8 cellular contexts compared by ENCODE assay signal in the genomic region with DNA sequence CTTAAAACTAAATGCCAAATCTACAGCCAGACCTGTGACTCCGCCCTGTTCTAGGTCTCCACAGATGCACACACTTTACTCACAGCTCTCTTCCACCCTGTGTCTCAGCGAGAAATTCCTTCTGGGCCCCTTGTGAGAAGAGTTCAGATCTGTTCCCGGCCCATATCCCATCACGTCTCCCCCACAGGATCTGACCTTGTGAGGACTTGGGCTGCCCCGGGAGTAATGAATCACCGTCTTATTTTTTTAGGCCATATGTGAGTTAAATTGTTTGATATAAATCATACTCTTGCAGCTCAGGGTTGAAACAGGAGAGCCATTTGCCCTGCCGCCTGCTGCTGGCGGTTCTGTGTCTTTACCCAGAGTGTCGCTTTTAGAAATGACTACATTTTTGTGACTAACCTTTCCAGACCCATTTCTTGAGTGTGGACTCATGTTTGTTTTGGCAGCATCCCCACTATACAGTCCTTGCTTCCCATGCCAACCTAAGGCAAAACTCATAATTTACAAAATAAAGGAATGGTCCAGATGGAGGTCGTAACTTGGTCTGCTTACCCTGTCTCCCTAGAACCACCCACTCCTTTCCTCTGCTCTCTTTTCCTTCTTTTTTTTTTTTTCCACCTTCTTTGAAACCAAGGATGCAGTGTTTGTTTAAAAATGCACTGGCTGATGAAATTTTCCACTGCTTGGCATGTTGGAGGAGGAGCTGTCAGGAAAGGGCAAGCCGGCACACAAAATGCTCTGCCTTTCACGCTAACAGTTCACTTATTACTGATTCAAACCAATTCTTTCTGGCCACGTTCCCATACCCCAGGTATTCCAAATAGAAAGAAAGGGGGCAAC.
DNase-seq lines count a peak whose midpoint lies in the region; ATAC-seq and TF ChIP-seq lines count a peak whose summit lies in the region.

No MANE protein-coding gene starts in this region.

- H3K4me1 ChIP-seq in endodermal cell (ENCODE audit: control insufficient read depth, insufficient read depth, low read length) (no peaks in the 10 kb centered on the region), neuronal stem cell (ENCODE audit: control insufficient read depth in 2 of 2, insufficient read depth in 1 of 2, low read depth in 1 of 2, low read length in 2 of 2) (peaks cover 1 to 17% of the 10 kb centered on the region in 2 donors)

- no peak overlapping the region for H4K91ac ChIP-seq in neuronal stem cell (ENCODE audit: low read depth, low read length, poor library complexity)

- H2AFZ ChIP-seq in neuronal stem cell (ENCODE audit: low read length), result peak overlapping the region; percentile 46

- no peak overlapping the region for H3K23ac ChIP-seq in neuronal stem cell (ENCODE audit: low read depth, low read length, poor library complexity)

- H3K27ac Mint-ChIP-seq in endodermal cell (no peak overlapping the region), CD14-positive monocyte (no peak overlapping the region)

- H3K36me3 ChIP-seq in endodermal cell (ENCODE audit: control insufficient read depth, insufficient read depth, low read length) (no peaks in the 10 kb centered on the region), neuronal stem cell (replicated peaks in 1 of 2; ENCODE audit: control insufficient read depth in 2 of 2, insufficient read depth in 2 of 2, low read length in 2 of 2) (no peaks in the 10 kb centered on the region)

- 91 to 100% methylated on average over 3 to 13 of the region's 13 CpGs for WGBS in endodermal cell (ENCODE audit: insufficient coverage in 1 of 2, insufficient read length in 1 of 2), 2 experiments
- WGBS in neuronal stem cell (ENCODE audit: extremely low coverage in 2 of 2, insufficient read length in 2 of 2, insufficient replicate concordance in 1 of 2), 2 donors, result no CpG with 5 or more reads among the region's 13 CpGs

- H3K9me3 Mint-ChIP-seq in endodermal cell (no peaks in the 10 kb centered on the region), CD14-positive monocyte (peaks cover 0 to 2% (median 0%) of the 10 kb centered on the region in 7 donors)

- H4K8ac ChIP-seq in neuronal stem cell (ENCODE audit: low read depth, low read length), result no peak overlapping the region

- H3K14ac ChIP-seq in neuronal stem cell (ENCODE audit: low read length), result no peak overlapping the region

- no peaks in the 10 kb centered on the region for H3K9me3 ChIP-seq in endodermal cell (ENCODE audit: control insufficient read depth, low read length)
- no peaks in the 10 kb centered on the region for H3K9me3 ChIP-seq in neuronal stem cell (replicated peaks in 1 of 2; ENCODE audit: control insufficient read depth in 2 of 2, insufficient read depth in 1 of 2, low read depth in 1 of 2, low read length in 2 of 2)

- H3K27ac ChIP-seq in endodermal cell (ENCODE audit: low read depth, low read length) (peak overlapping the region; percentile 8), neuronal stem cell (replicated peaks; ENCODE audit: low read length) (no peak overlapping the region)

- no peak overlapping the region for H2AK5ac ChIP-seq in neuronal stem cell (ENCODE audit: low read depth, low read length)

- H2BK12ac ChIP-seq in neuronal stem cell (ENCODE audit: low read length), result no peak overlapping the region

- H3K9ac ChIP-seq in endodermal cell (ENCODE audit: extremely low read depth, low read length, poor library complexity, severe bottlenecking), result no peak overlapping the region
- no peak overlapping the region for H3K9ac ChIP-seq in neuronal stem cell (ENCODE audit: low read depth, low read length, poor library complexity)

- H3K18ac ChIP-seq in neuronal stem cell (ENCODE audit: low read length), result no peak overlapping the region

- intact Hi-C loops in CD14-positive monocyte (cut with micrococcal nuclease), result no loop called here

- H3K4me3 ChIP-seq in AG10803 (ENCODE audit: low read length) (peak overlapping the region; percentile 18), endodermal cell (ENCODE audit: low read length) (no peak overlapping the region), neuronal stem cell (ENCODE audit: low read length in 2 of 2) (no peak overlapping the region)

- no peak for ATAC-seq in GM18511 (IDR thresholded peaks at IDR 0.05; ENCODE audit: unreplicated experiment)

- no peaks in the 10 kb centered on the region for H3K4me1 Mint-ChIP-seq in endodermal cell
- H3K4me1 Mint-ChIP-seq in CD14-positive monocyte, result no peaks in the 10 kb centered on the region

- H3K27me3 ChIP-seq in endodermal cell (ENCODE audit: control insufficient read depth, insufficient read depth, low read length, poor library complexity, severe bottlenecking) (no peaks in the 10 kb centered on the region), neuronal stem cell (ENCODE audit: control insufficient read depth in 3 of 3, insufficient read depth in 3 of 3, low read depth in 1 of 3, low read length in 3 of 3) (no peaks in the 10 kb centered on the region)

- no peaks in the 10 kb centered on the region for H3K36me3 Mint-ChIP-seq in endodermal cell (ENCODE audit: low read depth)
- no peaks in the 10 kb centered on the region for H3K36me3 Mint-ChIP-seq in CD14-positive monocyte

- H3K4me2 ChIP-seq in neuronal stem cell (ENCODE audit: insufficient read depth, low read length, poor library complexity, severe bottlenecking), result no peak overlapping the region

- TF ChIP-seq CTCF in AG10803 (conservative IDR thresholded peaks at IDR 0.05; ENCODE audit: low read length), result 0 out of 2 replicates have a peak, but pooled peaks have one; percentile 19
- no peak for TF ChIP-seq CTCF in endodermal cell (conservative IDR thresholded peaks at IDR 0.05)
- TF ChIP-seq CTCF in CD14-positive monocyte (IDR thresholded peaks at IDR 0.05), result no peak
- no peak for TF ChIP-seq CTCF in GM20000 (IDR thresholded peaks at IDR 0.05; ENCODE audit: extremely low read depth, missing control alignments)

- H2BK5ac ChIP-seq in neuronal stem cell (ENCODE audit: low read length), result no peak overlapping the region

- H3K27me3 Mint-ChIP-seq in endodermal cell (ENCODE audit: insufficient read depth) (no peaks in the 10 kb centered on the region), CD14-positive monocyte (ENCODE audit: low read depth in 3 of 3) (no peaks in the 10 kb centered on the region)

- H3K79me1 ChIP-seq in neuronal stem cell (ENCODE audit: low read depth, low read length), result no peaks in the 10 kb centered on the region

- no peak overlapping the region for H3K4ac ChIP-seq in neuronal stem cell (ENCODE audit: low read length)

- H2BK15ac ChIP-seq in neuronal stem cell (ENCODE audit: low read length), result no peak overlapping the region

- DNase-seq in AG10803 (ENCODE audit: low read depth) (peak; percentile 96), NCI-H2227 treated with DMSO at 0.1 percent for 48 hours (lab: John Stamatoyannopoulos, UW) (peak; percentile 39), endodermal cell (peak; percentile 50), neuronal stem cell (ENCODE audit: low spot score) (no peak), CD14-positive monocyte (ENCODE audit: low spot score) (no peak), GM20000 (ENCODE audit: low spot score) (no peak), midbrain (lab: John Stamatoyannopoulos, UW) (no peak)

- H3K4me3 Mint-ChIP-seq in endodermal cell (no peak overlapping the region), CD14-positive monocyte (no peak overlapping the region)

- H2BK120ac ChIP-seq in neuronal stem cell (ENCODE audit: low read depth, low read length), result no peak overlapping the region

Comparison
In these comparisons a context has a peak if more than half of its experiments do, and no peak if none do; other contexts are left out.
1. DNase-seq: peak in AG10803 (single experiment), NCI-H2227 treated with DMSO at 0.1 percent for 48 hours (single experiment) and endodermal cell (single experiment); none in neuronal stem cell (single experiment), CD14-positive monocyte (single experiment), GM20000 (single experiment) and midbrain (single experiment).